In genomic region chrX:111167334-111167733, GRCh38 we compare ENCODE assay signal across 28 cellular contexts.
DNase-seq lines count a peak whose midpoint lies in the region; ATAC-seq and TF ChIP-seq lines count a peak whose summit lies in the region.
"Had no signal": no experiment of that assay in that cellular context is flagged by ENCODE, and none has a peak within 500 bp of the region (broad histone marks: within the 10 kb centered on the region; RNA-seq: fewer than 3 reads in every experiment).

No MANE protein-coding gene starts in this region.

- intact Hi-C loops in esophagus muscularis mucosa (cut with DNase I): loop anchor here (10.0 kb wide), 1 partner anchor 277 kb away; no protein-coding TSS in a partner anchor

- TF ChIP-seq POLR2A in esophagus muscularis mucosa (IDR thresholded peaks at IDR 0.05; ENCODE audit: low read depth): no peak

- no peak overlapping the region for H3K4me3 ChIP-seq in esophagus muscularis mucosa
- no peak overlapping the region for H3K4me3 ChIP-seq in GM23248
- H3K4me3 ChIP-seq: adrenal gland, BLaER1, psoas muscle, sigmoid colon, transverse colon had no signal

- H3K4me2 ChIP-seq in GM23248 (ENCODE audit: unreplicated experiment): no peak overlapping the region
- H3K4me2 ChIP-seq: BLaER1 had no signal

- H3K4me1 ChIP-seq in esophagus muscularis mucosa: no peaks in the 10 kb centered on the region
- H3K4me1 ChIP-seq in GM23248 (ENCODE audit: insufficient read depth): no peaks in the 10 kb centered on the region
- H3K4me1 ChIP-seq: adrenal gland, BLaER1, psoas muscle, sigmoid colon, transverse colon had no signal

- in situ Hi-C loops in GM23248 (cut with MboI): no loop called here

- H4K20me1 ChIP-seq in GM23248 (ENCODE audit: insufficient read depth): no peaks in the 10 kb centered on the region
- H4K20me1 ChIP-seq: BLaER1 had no signal

- no peaks in the 10 kb centered on the region for H3K9me2 ChIP-seq in GM23248 (ENCODE audit: insufficient read depth)

- ATAC-seq in GM19351 (IDR thresholded peaks at IDR 0.05; ENCODE audit: unreplicated experiment): peak; percentile 70
- peak; percentile 52 for ATAC-seq in HG02798 (IDR thresholded peaks at IDR 0.05; ENCODE audit: poor library complexity, unreplicated experiment)
- peak; percentile 53 for ATAC-seq in HG03432 (IDR thresholded peaks at IDR 0.05; ENCODE audit: unreplicated experiment)
- ATAC-seq: activated CD4-positive, alpha-beta T cell treated with anti-CD3 and anti-CD28 coated beads for 36 hours; activated CD8-positive, alpha-beta T cell treated with anti-CD3 and anti-CD28 coated beads, Interleukin-2, amount 10 ng/mL, durations not matched to agents 7 days and 5 days; activated T-helper 17 cell treated with anti-CD3 and anti-CD28 coated beads, Interleukin-2, amount 50 U/mL, for 72 hours; psoas muscle had no signal

- no peaks in the 10 kb centered on the region for H3F3A ChIP-seq in GM23248 (ENCODE audit: insufficient read depth)

- 57% methylated on average over 3 of the region's 3 CpGs for WGBS in esophagus muscularis mucosa
- WGBS in GM23248 (ENCODE audit: low coverage in 1 of 2, low lambda C conversion rate in 2 of 2, missing lambda C conversion rate in 2 of 2), 2 experiments: 60 to 73% methylated on average over 1 to 3 of the region's 3 CpGs

- TF ChIP-seq CTCF in esophagus muscularis mucosa (IDR thresholded peaks at IDR 0.05): no peak

- H3K79me2 ChIP-seq in GM23248 (ENCODE audit: insufficient read depth): no peaks in the 10 kb centered on the region

- H2AFZ ChIP-seq in GM23248: no peak overlapping the region

- H3K27ac ChIP-seq in esophagus muscularis mucosa (replicated peaks in 1 of 4) (no peak overlapping the region), GM23248 (no peak overlapping the region)
- H3K27ac ChIP-seq: adrenal gland, BLaER1, psoas muscle, sigmoid colon, transverse colon had no signal

- H3K9me3 ChIP-seq in esophagus muscularis mucosa (no peaks in the 10 kb centered on the region), GM23248 (ENCODE audit: low read depth) (no peaks in the 10 kb centered on the region)
- H3K9me3 ChIP-seq: adrenal gland, BLaER1, psoas muscle, sigmoid colon, transverse colon had no signal

- no peak overlapping the region for H3K9ac ChIP-seq in GM23248
- H3K9ac ChIP-seq: BLaER1 had no signal

- DNase-seq in esophagus muscularis mucosa (ENCODE audit: extremely low spot score) (no peak), T-helper 9 cell (no peak), GM23248 (no peak), DMS53 (lab: John Stamatoyannopoulos, UW) (no peak)
- DNase-seq: activated CD4-positive, alpha-beta T cell treated with anti-CD3 and anti-CD28 coated beads for 36 hours; activated CD8-positive, alpha-beta T cell treated with anti-CD3 and anti-CD28 coated beads, Interleukin-2, amount 10 ng/mL, durations not matched to agents 7 days and 5 days; activated naive CD4-positive, alpha-beta T cell treated with anti-CD3 and anti-CD28 coated beads, Interleukin-2, amount 10 ng/mL, durations not matched to agents 7 days and 5 days; adrenal gland; DMS153; endodermal cell; glutamatergic neuron; H7; islet precursor cell; NCI-H1092 treated with DMSO at 0.1 percent for 48 hours; NCI-H1694 treated with DMSO at 0.1 percent for 48 hours; NCI-H446 treated with DMSO at 0.1 percent for 48 hours; NCI-H82; psoas muscle; SIG-M5; sigmoid colon; stimulated activated CD4-positive, alpha-beta T cell treated with anti-CD3 and anti-CD28 coated beads, Interleukin-12 subunit alpha, Interleukin-12 subunit beta, amount 100 ng/mL, for 4 hours; stimulated activated CD4-positive, alpha-beta T cell treated with anti-CD3 and anti-CD28 coated beads, Interleukin-4, amount 100 ng/mL, for 1 hour; transverse colon had no signal

- TF ChIP-seq EP300 in esophagus muscularis mucosa (IDR thresholded peaks at IDR 0.05): no peak

- H3K36me3 ChIP-seq in esophagus muscularis mucosa (no peaks in the 10 kb centered on the region), GM23248 (ENCODE audit: low read depth) (no peaks in the 10 kb centered on the region)
- H3K36me3 ChIP-seq: adrenal gland, BLaER1, sigmoid colon, transverse colon had no signal

- H3K27me3 ChIP-seq in esophagus muscularis mucosa (no peaks in the 10 kb centered on the region), GM23248 (replicated peaks; ENCODE audit: insufficient read depth) (no peaks in the 10 kb centered on the region)
- H3K27me3 ChIP-seq: sigmoid colon, transverse colon had no signal
